Comparison of ENCODE assay signal across 16 cellular contexts in the genomic region with DNA sequence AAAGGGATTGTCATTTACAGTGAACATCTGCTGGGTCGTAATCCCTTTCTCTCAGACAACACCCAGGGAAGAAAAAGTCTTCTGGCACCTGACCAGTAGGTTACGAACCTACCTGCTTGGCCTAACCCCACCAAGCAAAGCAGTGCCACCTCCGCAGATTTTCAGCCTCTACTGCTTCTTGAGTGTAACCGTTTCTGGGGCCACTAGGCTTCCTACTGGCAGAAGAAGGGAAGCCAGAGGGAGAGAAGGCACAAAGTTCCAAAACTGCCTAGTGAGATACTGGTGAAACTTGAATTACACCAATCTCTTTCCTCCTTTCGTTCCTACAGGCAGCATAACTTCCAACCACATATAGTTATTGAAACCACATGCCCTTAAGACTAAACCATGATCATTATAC.
A peak's percentile ranks its signal among the peaks of the same experiment; 100 is the strongest.
DNase-seq lines count a peak whose midpoint lies in the region; ATAC-seq, FAIRE-seq and TF ChIP-seq lines count a peak whose summit lies in the region.
"Had no signal": no experiment of that assay in that cellular context is flagged by ENCODE, and none has a peak within 500 bp of the region (broad histone marks: within the 10 kb centered on the region; RNA-seq: fewer than 3 reads in every experiment).

No MANE protein-coding gene starts in this region.

- TF ChIP-seq EP300 in K562 (IDR thresholded peaks at IDR 0.05; ENCODE audit: low read length): no peak

- H3K4me1 ChIP-seq in GM23338 (ENCODE audit: insufficient read depth) (peaks cover 25% of the 10 kb centered on the region), K562 (replicated peaks in 1 of 2; ENCODE audit: control insufficient read depth in 2 of 2, insufficient read depth in 2 of 2, low read length in 2 of 2) (peaks cover 0 to 16% of the 10 kb centered on the region in 2 experiments; a peak in 2 of 5 replicates)
- H3K4me1 ChIP-seq: BE2C had no signal

- H3K27me3 ChIP-seq in GM23338 (ENCODE audit: insufficient read depth) (peaks cover 43% of the 10 kb centered on the region), K562 (ENCODE audit: control insufficient read depth in 2 of 2, insufficient read depth in 2 of 2, low read length in 2 of 2) (peaks cover 28 to 33% of the 10 kb centered on the region in 2 experiments)

- intact Hi-C loops in K562 (cut with micrococcal nuclease): no loop called here

- peak in 1 of 2 experiments; percentile 17; a peak in 1 of 4 replicates for TF ChIP-seq CTCF in GM23338 (conservative IDR thresholded peaks at IDR 0.05; ENCODE audit: low read depth in 2 of 2)
- no peak for TF ChIP-seq CTCF in K562 (IDR thresholded peaks at IDR 0.05 in 2 of 3, conservative IDR thresholded peaks at IDR 0.05 in 1 of 3; ENCODE audit: insufficient read depth in 2 of 3, low read depth in 1 of 3, low read length in 3 of 3)
- TF ChIP-seq CTCF in neural crest cell (conservative IDR thresholded peaks at IDR 0.05): no peak
- no peak for TF ChIP-seq CTCF in GM13977 (IDR thresholded peaks at IDR 0.05; ENCODE audit: extremely low read depth, insufficient read depth, missing control alignments)

- CTCF ChIA-PET in K562 (lab: Yijun Ruan, JAX; ENCODE audit: low intra/inter-chr PET ratio): no interaction called here

- H3K79me2 ChIP-seq in GM23338 (replicated peaks; ENCODE audit: insufficient read depth) (no peaks in the 10 kb centered on the region), K562 (ENCODE audit: control insufficient read depth, insufficient read depth, low read length) (no peaks in the 10 kb centered on the region)

- H4K20me1 ChIP-seq in GM23338 (replicated peaks; ENCODE audit: insufficient read depth): no peaks in the 10 kb centered on the region
- H4K20me1 ChIP-seq in K562 (replicated peaks; ENCODE audit: control insufficient read depth, insufficient read depth, low read length): no peaks in the 10 kb centered on the region

- in situ Hi-C loops in K562 (cut with MboI) (no loop called here), GM13977 (cut with MboI; ENCODE audit: low pct_unique_long_range_greater_than_20kb, low sequenced_read_pairs, unreplicated experiment) (no loop called here)

- FAIRE-seq in K562 (lab: Jason Lieb, UNC): no peak

- peaks cover 27% of the 10 kb centered on the region for H3K27me3 Mint-ChIP-seq in GM23338 (ENCODE audit: insufficient read depth, low read depth, poor library complexity)
- H3K27me3 Mint-ChIP-seq in neural crest cell (ENCODE audit: low read depth): no peaks in the 10 kb centered on the region

- H3K27ac Mint-ChIP-seq in GM23338 (no peak overlapping the region), neural crest cell (ENCODE audit: unreplicated experiment) (no peak overlapping the region)
- H3K27ac Mint-ChIP-seq: CD4-positive, alpha-beta memory T cell; T-cell had no signal

- ATAC-seq in GM23338: no peak
- ATAC-seq in K562: no peak
- ATAC-seq in HG03159 (IDR thresholded peaks at IDR 0.05; ENCODE audit: unreplicated experiment): no peak
- ATAC-seq: T-cell had no signal

- BruUV-seq in K562 (replicated peaks; lab: Mats Ljungman, UMichigan): no TSS peak

- no peaks in the 10 kb centered on the region for H3K36me3 Mint-ChIP-seq in GM23338 (ENCODE audit: low read depth)
- no peaks in the 10 kb centered on the region for H3K36me3 Mint-ChIP-seq in neural crest cell (ENCODE audit: low read depth)
- H3K36me3 Mint-ChIP-seq: T-cell had no signal

- H3K4me3 Mint-ChIP-seq in GM23338 (peak overlapping the region; percentile 32; the same call in 1 of the 3 replicates), neural crest cell (peak overlapping the region; percentile 96)
- H3K4me3 Mint-ChIP-seq: T-cell had no signal

- no peak for TF ChIP-seq RAD21 in K562 (CRISPR knock-in tag; conservative IDR thresholded peaks at IDR 0.05 in 1 of 2, IDR thresholded peaks at IDR 0.05 in 1 of 2)

- H3F3A ChIP-seq in GM23338 (replicated peaks; ENCODE audit: low read depth): no peaks in the 10 kb centered on the region; the same call in 1 of the 2 replicates

- no peak for TF ChIP-seq POLR2A in K562 (conservative IDR thresholded peaks at IDR 0.05)

- DNase-seq in GM23338 (ENCODE audit: low spot score) (peak; percentile 50), NCI-H524 treated with DMSO at 0.1 percent for 48 hours (lab: John Stamatoyannopoulos, UW) (peak; percentile 80), K562 (ENCODE audit: extremely low read depth in 1 of 4, low spot score in 3 of 4) (no peak), neural crest cell (ENCODE audit: low read depth, low spot score) (no peak), GOT3 (lab: John Stamatoyannopoulos, UW) (no peak), GM13977 (ENCODE audit: low spot score) (no peak)
- DNase-seq: BE2C; CD4-positive, alpha-beta memory T cell; Karpas-422; MM.1S; NCI-H1105 treated with DMSO at 0.1 percent for 48 hours; NCI-H187 treated with DMSO at 0.1 percent for 48 hours; NCI-H510A treated with DMSO at 0.1 percent for 48 hours; PC-9; T-cell had no signal

- no peaks in the 10 kb centered on the region for H3K9me1 ChIP-seq in K562 (ENCODE audit: control insufficient read depth, insufficient read depth, low read length)

- H3K9me3 ChIP-seq in K562 (replicated peaks; ENCODE audit: control insufficient read depth, insufficient read depth, low read depth, low read length): no peaks in the 10 kb centered on the region
- H3K9me3 ChIP-seq: BE2C had no signal

- no peak overlapping the region for H3K4me3 ChIP-seq in GM23338
- H3K4me3 ChIP-seq in K562: no peak overlapping the region
- H3K4me3 ChIP-seq: PC-9 had no signal

- H2AFZ ChIP-seq in GM23338: no peak overlapping the region
- H2AFZ ChIP-seq in K562 (ENCODE audit: low read depth, low read length): no peak overlapping the region
- H2AFZ ChIP-seq: PC-9 had no signal

- 6% methylated on average over 5 of the region's 5 CpGs for WGBS in K562 (ENCODE audit: insufficient coverage, low coverage, missing lambda C conversion rate)

- H3K9me3 Mint-ChIP-seq in GM23338: no peaks in the 10 kb centered on the region
- no peaks in the 10 kb centered on the region for H3K9me3 Mint-ChIP-seq in neural crest cell
- H3K9me3 Mint-ChIP-seq: T-cell had no signal

- H3K4me2 ChIP-seq in GM23338 (0 out of 2 replicates have a peak overlapping the region, but pooled peaks have one; percentile 88), K562 (ENCODE audit: insufficient read depth, low read length) (no peak overlapping the region)
- H3K4me2 ChIP-seq: PC-9 had no signal

- H3K27ac ChIP-seq in GM23338 (ENCODE audit: low read depth): no peak overlapping the region
- no peak overlapping the region for H3K27ac ChIP-seq in K562 (ENCODE audit: extremely low read depth, low read depth, low read length)
- H3K27ac ChIP-seq: PC-9 had no signal

- no peak overlapping the region for H3K9ac ChIP-seq in K562 (ENCODE audit: insufficient read depth in 1 of 2, low read depth in 2 of 2, low read length in 2 of 2)

- POLR2A ChIA-PET in K562 (lab: Yijun Ruan, JAX): no interaction called here

- H3K4me1 Mint-ChIP-seq in GM23338 (peaks cover 26% of the 10 kb centered on the region), neural crest cell (peaks cover 22% of the 10 kb centered on the region)

- no peaks in the 10 kb centered on the region for H3K9me2 ChIP-seq in GM23338 (ENCODE audit: insufficient read depth)

- H3K36me3 ChIP-seq in GM23338 (ENCODE audit: insufficient read depth) (no peaks in the 10 kb centered on the region), K562 (ENCODE audit: control insufficient read depth, insufficient read depth, low read length) (no peaks in the 10 kb centered on the region)
- H3K36me3 ChIP-seq: BE2C had no signal

TF ChIP-seq in GM23338, 12 proteins besides CTCF, POLR2A, EP300 and RAD21 (continues in another document):
- TF ChIP-seq EZH2 (IDR thresholded peaks at IDR 0.05; ENCODE audit: low read depth, unreplicated experiment): no peak
- TF ChIP-seq NANOG (IDR thresholded peaks at IDR 0.05; ENCODE audit: borderline replicate concordance): no peak
- no peak for TF ChIP-seq ZNF114 (CRISPR knock-in tag; IDR thresholded peaks at IDR 0.05)
- no peak for TF ChIP-seq JUNB (IDR thresholded peaks at IDR 0.05; ENCODE audit: unreplicated experiment)
- TF ChIP-seq, protein P1, sequence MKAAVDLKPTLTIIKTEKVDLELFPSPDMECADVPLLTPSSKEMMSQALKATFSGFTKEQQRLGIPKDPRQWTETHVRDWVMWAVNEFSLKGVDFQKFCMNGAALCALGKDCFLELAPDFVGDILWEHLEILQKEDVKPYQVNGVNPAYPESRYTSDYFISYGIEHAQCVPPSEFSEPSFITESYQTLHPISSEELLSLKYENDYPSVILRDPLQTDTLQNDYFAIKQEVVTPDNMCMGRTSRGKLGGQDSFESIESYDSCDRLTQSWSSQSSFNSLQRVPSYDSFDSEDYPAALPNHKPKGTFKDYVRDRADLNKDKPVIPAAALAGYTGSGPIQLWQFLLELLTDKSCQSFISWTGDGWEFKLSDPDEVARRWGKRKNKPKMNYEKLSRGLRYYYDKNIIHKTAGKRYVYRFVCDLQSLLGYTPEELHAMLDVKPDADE (IDR thresholded peaks at IDR 0.05): no peak
- no peak for TF ChIP-seq STAT1 (IDR thresholded peaks at IDR 0.05; ENCODE audit: unreplicated experiment)

TF ChIP-seq in K562, 482 proteins besides CTCF, POLR2A, EP300 and RAD21:
- TF ChIP-seq ZKSCAN8 (CRISPR knock-in tag; IDR thresholded peaks at IDR 0.05) (no peak), NFIC (IDR thresholded peaks at IDR 0.05) (peak; percentile 63)

Comparison
In these comparisons a context has a peak if more than half of its experiments do, and no peak if none do; other contexts are left out.
1. DNase-seq: peak in GM23338 (single experiment) and NCI-H524 treated with DMSO at 0.1 percent for 48 hours (single experiment); none in K562 (0 of 4), neural crest cell (single experiment), GOT3 (single experiment) and GM13977 (single experiment).